1 cellular context compared by ENCODE assay signal in the genomic region with DNA sequence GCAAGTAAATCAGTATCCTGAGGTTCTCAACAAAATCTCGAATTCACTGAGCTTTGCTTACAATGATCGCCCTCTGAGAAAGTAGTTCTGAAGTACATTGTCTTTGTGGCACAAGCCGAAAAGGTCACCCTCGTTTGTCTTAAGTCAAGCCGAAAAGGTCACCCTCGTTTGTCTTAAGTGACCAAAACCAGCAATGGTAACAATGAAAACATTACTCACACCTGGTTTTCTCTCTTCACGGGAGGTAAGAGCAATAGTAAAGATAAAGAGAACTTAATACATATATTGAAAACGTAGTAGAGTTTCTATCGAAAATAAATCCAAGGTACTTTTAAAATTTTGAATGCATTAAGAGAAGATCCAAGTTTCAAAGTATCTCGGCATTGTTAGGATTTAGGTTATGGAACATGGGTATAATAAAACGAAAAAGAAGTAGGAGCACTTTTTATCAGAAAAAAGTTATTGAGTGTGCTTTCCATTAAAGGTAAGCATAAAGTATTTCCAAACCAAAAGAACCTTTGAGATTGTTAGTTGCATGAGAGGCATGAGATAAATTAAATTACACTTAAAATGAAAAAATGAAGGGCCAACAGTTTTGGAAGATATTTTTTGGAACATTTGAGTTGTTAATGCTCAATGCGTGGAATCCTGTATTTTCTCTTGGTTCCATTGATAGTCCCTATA.
TF ChIP-seq lines count a peak whose summit lies in the region.

No MANE protein-coding gene starts in this region.

TF ChIP-seq in GM23338, 12 proteins besides CTCF, POLR2A, EP300 and RAD21 (continued from another document):
- TF ChIP-seq, protein P1, sequence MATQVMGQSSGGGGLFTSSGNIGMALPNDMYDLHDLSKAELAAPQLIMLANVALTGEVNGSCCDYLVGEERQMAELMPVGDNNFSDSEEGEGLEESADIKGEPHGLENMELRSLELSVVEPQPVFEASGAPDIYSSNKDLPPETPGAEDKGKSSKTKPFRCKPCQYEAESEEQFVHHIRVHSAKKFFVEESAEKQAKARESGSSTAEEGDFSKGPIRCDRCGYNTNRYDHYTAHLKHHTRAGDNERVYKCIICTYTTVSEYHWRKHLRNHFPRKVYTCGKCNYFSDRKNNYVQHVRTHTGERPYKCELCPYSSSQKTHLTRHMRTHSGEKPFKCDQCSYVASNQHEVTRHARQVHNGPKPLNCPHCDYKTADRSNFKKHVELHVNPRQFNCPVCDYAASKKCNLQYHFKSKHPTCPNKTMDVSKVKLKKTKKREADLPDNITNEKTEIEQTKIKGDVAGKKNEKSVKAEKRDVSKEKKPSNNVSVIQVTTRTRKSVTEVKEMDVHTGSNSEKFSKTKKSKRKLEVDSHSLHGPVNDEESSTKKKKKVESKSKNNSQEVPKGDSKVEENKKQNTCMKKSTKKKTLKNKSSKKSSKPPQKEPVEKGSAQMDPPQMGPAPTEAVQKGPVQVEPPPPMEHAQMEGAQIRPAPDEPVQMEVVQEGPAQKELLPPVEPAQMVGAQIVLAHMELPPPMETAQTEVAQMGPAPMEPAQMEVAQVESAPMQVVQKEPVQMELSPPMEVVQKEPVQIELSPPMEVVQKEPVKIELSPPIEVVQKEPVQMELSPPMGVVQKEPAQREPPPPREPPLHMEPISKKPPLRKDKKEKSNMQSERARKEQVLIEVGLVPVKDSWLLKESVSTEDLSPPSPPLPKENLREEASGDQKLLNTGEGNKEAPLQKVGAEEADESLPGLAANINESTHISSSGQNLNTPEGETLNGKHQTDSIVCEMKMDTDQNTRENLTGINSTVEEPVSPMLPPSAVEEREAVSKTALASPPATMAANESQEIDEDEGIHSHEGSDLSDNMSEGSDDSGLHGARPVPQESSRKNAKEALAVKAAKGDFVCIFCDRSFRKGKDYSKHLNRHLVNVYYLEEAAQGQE (IDR thresholded peaks at IDR 0.05; ENCODE audit: unreplicated experiment) = no peak
- no peak for TF ChIP-seq CREB1 (CRISPR knock-in tag; IDR thresholded peaks at IDR 0.05; ENCODE audit: low read depth)
- TF ChIP-seq, protein P2, sequence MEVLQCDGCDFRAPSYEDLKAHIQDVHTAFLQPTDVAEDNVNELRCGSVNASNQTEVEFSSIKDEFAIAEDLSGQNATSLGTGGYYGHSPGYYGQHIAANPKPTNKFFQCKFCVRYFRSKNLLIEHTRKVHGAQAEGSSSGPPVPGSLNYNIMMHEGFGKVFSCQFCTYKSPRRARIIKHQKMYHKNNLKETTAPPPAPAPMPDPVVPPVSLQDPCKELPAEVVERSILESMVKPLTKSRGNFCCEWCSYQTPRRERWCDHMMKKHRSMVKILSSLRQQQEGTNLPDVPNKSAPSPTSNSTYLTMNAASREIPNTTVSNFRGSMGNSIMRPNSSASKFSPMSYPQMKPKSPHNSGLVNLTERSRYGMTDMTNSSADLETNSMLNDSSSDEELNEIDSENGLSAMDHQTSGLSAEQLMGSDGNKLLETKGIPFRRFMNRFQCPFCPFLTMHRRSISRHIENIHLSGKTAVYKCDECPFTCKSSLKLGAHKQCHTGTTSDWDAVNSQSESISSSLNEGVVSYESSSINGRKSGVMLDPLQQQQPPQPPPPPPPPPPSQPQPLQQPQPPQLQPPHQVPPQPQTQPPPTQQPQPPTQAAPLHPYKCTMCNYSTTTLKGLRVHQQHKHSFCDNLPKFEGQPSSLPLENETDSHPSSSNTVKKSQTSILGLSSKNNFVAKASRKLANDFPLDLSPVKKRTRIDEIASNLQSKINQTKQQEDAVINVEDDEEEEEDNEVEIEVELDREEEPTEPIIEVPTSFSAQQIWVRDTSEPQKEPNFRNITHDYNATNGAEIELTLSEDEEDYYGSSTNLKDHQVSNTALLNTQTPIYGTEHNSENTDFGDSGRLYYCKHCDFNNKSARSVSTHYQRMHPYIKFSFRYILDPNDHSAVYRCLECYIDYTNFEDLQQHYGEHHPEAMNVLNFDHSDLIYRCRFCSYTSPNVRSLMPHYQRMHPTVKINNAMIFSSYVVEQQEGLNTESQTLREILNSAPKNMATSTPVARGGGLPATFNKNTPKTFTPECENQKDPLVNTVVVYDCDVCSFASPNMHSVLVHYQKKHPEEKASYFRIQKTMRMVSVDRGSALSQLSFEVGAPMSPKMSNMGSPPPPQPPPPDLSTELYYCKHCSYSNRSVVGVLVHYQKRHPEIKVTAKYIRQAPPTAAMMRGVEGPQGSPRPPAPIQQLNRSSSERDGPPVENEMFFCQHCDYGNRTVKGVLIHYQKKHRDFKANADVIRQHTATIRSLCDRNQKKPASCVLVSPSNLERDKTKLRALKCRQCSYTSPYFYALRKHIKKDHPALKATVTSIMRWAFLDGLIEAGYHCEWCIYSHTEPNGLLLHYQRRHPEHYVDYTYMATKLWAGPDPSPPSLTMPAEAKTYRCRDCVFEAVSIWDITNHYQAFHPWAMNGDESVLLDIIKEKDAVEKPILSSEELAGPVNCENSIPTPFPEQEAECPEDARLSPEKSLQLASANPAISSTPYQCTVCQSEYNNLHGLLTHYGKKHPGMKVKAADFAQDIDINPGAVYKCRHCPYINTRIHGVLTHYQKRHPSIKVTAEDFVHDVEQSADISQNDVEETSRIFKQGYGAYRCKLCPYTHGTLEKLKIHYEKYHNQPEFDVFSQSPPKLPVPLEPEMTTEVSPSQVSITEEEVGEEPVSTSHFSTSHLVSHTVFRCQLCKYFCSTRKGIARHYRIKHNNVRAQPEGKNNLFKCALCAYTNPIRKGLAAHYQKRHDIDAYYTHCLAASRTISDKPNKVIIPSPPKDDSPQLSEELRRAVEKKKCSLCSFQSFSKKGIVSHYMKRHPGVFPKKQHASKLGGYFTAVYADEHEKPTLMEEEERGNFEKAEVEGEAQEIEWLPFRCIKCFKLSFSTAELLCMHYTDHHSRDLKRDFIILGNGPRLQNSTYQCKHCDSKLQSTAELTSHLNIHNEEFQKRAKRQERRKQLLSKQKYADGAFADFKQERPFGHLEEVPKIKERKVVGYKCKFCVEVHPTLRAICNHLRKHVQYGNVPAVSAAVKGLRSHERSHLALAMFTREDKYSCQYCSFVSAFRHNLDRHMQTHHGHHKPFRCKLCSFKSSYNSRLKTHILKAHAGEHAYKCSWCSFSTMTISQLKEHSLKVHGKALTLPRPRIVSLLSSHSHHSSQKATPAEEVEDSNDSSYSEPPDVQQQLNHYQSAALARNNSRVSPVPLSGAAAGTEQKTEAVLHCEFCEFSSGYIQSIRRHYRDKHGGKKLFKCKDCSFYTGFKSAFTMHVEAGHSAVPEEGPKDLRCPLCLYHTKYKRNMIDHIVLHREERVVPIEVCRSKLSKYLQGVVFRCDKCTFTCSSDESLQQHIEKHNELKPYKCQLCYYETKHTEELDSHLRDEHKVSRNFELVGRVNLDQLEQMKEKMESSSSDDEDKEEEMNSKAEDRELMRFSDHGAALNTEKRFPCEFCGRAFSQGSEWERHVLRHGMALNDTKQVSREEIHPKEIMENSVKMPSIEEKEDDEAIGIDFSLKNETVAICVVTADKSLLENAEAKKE (CRISPR knock-in tag; IDR thresholded peaks at IDR 0.05) = no peak
